ENCODE assay signal across 20 cellular contexts in the genomic region with DNA sequence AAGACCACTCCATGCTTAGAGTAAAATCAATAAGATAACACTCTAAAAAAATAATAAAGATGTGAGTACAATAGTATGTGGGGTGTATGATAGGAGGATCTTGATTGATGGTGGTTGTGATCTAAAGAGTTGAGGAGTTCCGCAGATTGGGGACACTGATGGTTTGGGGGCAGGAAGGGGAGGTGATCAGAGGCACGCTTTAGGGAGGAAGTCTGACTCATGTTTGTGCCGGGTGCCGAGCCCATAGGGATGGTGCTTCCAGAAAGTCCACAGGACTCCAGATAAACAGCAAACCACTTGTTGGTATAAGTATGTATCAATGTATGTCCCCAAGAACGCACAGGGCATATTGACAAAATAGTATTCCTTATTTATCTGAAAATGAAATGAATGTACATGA. TPM values are rescaled to one million over a fixed set of nuclear protein-coding genes. Genes with fewer than 3 reads are reported as not detected.
"Had no signal": no experiment of that assay in that cellular context is flagged by ENCODE, and none has a peak within 500 bp of the region (broad histone marks: within the 10 kb centered on the region; RNA-seq: fewer than 3 reads in every experiment).

No MANE protein-coding gene starts in this region.

- H3K4me1 Mint-ChIP-seq: activated B cell treated with CpG ODN at 0.5 μM for 24 hours; activated T-helper 17 cell treated with anti-CD3 and anti-CD28 coated beads, Interleukin-2, amount 50 U/mL, for 72 hours had no signal

- H3K27ac ChIP-seq: body of pancreas, upper lobe of right lung had no signal

- H3K4me1 ChIP-seq: body of pancreas, upper lobe of right lung had no signal

- H3K4me3 Mint-ChIP-seq: activated B cell treated with CpG ODN at 0.5 μM for 24 hours; activated CD4-positive, alpha-beta T cell treated with anti-CD3 and anti-CD28 coated beads, Interleukin-2, amount 10 ng/mL, durations not matched to agents 24 days and 14 days; activated naive CD4-positive, alpha-beta T cell treated with anti-CD3 and anti-CD28 coated beads, Interleukin-2, amount 10 ng/mL, durations not matched to agents 7 days and 5 days; activated T-helper 17 cell treated with anti-CD3 and anti-CD28 coated beads, Interleukin-2, amount 50 U/mL, for 72 hours; nephron progenitor cell; stimulated activated naive CD8-positive, alpha-beta T cell treated with anti-CD3 and anti-CD28 coated beads, Interleukin-15, Interleukin-2, amounts not matched to agents 100 ng/mL and 50 ng/mL, for 24 hours had no signal

- DNase-seq: activated B cell treated with CpG ODN at 0.5 μM for 24 hours; activated CD4-positive, alpha-beta T cell treated with anti-CD3 and anti-CD28 coated beads, Interleukin-2, amount 10 ng/mL, durations not matched to agents 24 days and 14 days; activated naive CD4-positive, alpha-beta T cell treated with anti-CD3 and anti-CD28 coated beads, Interleukin-2, amount 10 ng/mL, durations not matched to agents 7 days and 5 days; activated T-cell treated with anti-CD3 and anti-CD28 coated beads for 4 hours; body of pancreas; cerebellar nuclear complex; nephron progenitor cell; stimulated activated CD4-positive, alpha-beta T cell treated with anti-CD3 and anti-CD28 coated beads, Interleukin-15, amount 100 ng/mL, for 24 hours; stimulated activated CD4-positive, alpha-beta T cell treated with anti-CD3 and anti-CD28 coated beads, Interleukin-4, amount 100 ng/mL, for 24 hours; T-helper 1 cell had no signal

- H3K27me3 ChIP-seq: body of pancreas, upper lobe of right lung had no signal

- H3K4me3 ChIP-seq: body of pancreas, upper lobe of right lung had no signal

- H3K9me3 Mint-ChIP-seq: activated CD4-positive, alpha-beta T cell treated with anti-CD3 and anti-CD28 coated beads, Interleukin-2, amount 10 ng/mL, durations not matched to agents 24 days and 14 days; activated naive CD4-positive, alpha-beta T cell treated with anti-CD3 and anti-CD28 coated beads, Interleukin-2, amount 10 ng/mL, durations not matched to agents 7 days and 5 days; activated T-helper 17 cell treated with anti-CD3 and anti-CD28 coated beads, Interleukin-2, amount 50 U/mL, for 72 hours had no signal

- H3K36me3 ChIP-seq: upper lobe of right lung had no signal

- H3K9me3 ChIP-seq: body of pancreas, upper lobe of right lung had no signal

- H3K36me3 Mint-ChIP-seq: activated naive CD4-positive, alpha-beta T cell treated with anti-CD3 and anti-CD28 coated beads, Interleukin-2, amount 10 ng/mL, durations not matched to agents 7 days and 5 days had no signal

- ATAC-seq: activated T-helper 17 cell treated with anti-CD3 and anti-CD28 coated beads, Interleukin-2, amount 50 U/mL, for 72 hours; body of pancreas; esophagus mucosa; left lobe of liver; upper lobe of right lung had no signal

- H3K27ac Mint-ChIP-seq: activated B cell treated with CpG ODN at 0.5 μM for 24 hours; activated CD4-positive, alpha-beta T cell treated with anti-CD3 and anti-CD28 coated beads, Interleukin-2, amount 10 ng/mL, durations not matched to agents 24 days and 14 days; activated naive CD4-positive, alpha-beta T cell treated with anti-CD3 and anti-CD28 coated beads, Interleukin-2, amount 10 ng/mL, durations not matched to agents 7 days and 5 days; activated T-helper 17 cell treated with anti-CD3 and anti-CD28 coated beads, Interleukin-2, amount 50 U/mL, for 72 hours; nephron progenitor cell; stimulated activated naive CD8-positive, alpha-beta T cell treated with anti-CD3 and anti-CD28 coated beads, Interleukin-15, Interleukin-2, amounts not matched to agents 100 ng/mL and 50 ng/mL, for 24 hours had no signal

RNA-seq across cellular contexts. Expression of a gene that starts 27.5 kb away (rescaled TPM):
- total RNA-seq: activated B cell treated with CpG ODN at 0.5 μM for 24 hours; activated CD4-positive, alpha-beta T cell treated with anti-CD3 and anti-CD28 coated beads, Interleukin-2, amount 10 ng/mL, durations not matched to agents 24 days and 14 days; activated CD8-positive, alpha-beta memory T cell treated with anti-CD3 and anti-CD28 coated beads for 36 hours; activated T-helper 17 cell treated with anti-CD3 and anti-CD28 coated beads, Interleukin-2, amount 50 U/mL, for 72 hours; body of pancreas; esophagus mucosa; fibroblast of villous mesenchyme; mesenteric fat pad; osteocyte; temporal lobe; upper lobe of right lung had no signal
